11 cellular contexts compared by ENCODE assay signal in the genomic region with DNA sequence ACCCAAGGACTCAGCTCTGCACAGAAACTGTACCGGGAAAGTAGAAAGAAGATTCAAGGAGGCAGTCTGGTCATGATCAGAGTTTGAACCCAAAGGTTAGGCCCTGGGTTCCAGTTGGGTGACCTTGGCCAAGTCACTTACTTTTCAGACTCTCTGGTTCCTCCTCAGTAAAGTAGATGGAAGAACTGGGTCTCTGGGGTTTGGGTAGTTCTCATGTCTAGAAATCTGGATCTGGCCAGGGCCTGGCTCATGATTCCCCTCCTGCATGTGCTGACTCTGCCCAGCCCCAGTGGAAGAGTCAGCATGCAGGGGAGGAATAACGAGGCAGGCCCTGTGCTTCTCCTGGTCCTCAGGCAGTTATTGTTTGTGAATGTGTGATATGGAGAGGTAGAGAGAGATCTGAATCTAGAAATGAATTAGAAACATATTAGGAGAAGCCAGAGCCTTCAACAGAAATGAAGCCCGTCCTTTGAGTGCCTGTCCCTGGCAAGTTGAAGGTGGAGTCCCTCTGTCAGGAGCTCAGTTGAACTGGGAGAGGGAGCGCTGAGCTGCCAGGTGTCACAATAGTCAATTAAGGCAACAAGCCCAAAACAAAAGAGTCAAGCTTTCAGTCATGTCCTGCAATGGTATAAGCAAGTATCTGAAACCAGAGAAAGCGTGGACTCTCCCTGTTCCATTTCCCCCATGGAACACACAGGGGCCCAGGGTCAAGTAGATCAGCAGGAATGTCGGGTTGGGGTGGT.
DNase-seq lines count a peak whose midpoint lies in the region; ATAC-seq, FAIRE-seq and TF ChIP-seq lines count a peak whose summit lies in the region.
"Had no signal": no experiment of that assay in that cellular context is flagged by ENCODE, and none has a peak within 500 bp of the region (broad histone marks: within the 10 kb centered on the region; RNA-seq: fewer than 3 reads in every experiment).

No MANE protein-coding gene starts in this region.

- H3K27me3 ChIP-seq in Caco-2 (replicated peaks; ENCODE audit: control insufficient read depth, insufficient read depth, low read length) (no peaks in the 10 kb centered on the region), OCI-LY1 (ENCODE audit: insufficient read depth, low read length) (no peaks in the 10 kb centered on the region), colonic mucosa (no peaks in the 10 kb centered on the region), neural progenitor cell (peaks cover 6% of the 10 kb centered on the region)

- intact Hi-C loops in Caco-2 (cut with micrococcal nuclease; ENCODE audit: unreplicated experiment): loop anchor here (1.0 to 5.0 kb wide), 4 partner anchors 17 to 153 kb away; a partner anchor contains a TSS
- intact Hi-C loops in colonic mucosa (cut with DNase I): no loop called here

- H3K9me3 ChIP-seq in Caco-2 (no peaks in the 10 kb centered on the region), OCI-LY1 (ENCODE audit: low read length) (no peaks in the 10 kb centered on the region), colonic mucosa (no peaks in the 10 kb centered on the region), neural progenitor cell (ENCODE audit: low read depth) (no peaks in the 10 kb centered on the region)

- H3K9me3 Mint-ChIP-seq in Caco-2 (ENCODE audit: unreplicated experiment) (peaks cover 9% of the 10 kb centered on the region), neural progenitor cell (no peaks in the 10 kb centered on the region)

- peaks cover 40% of the 10 kb centered on the region for H3K4me1 Mint-ChIP-seq in Caco-2 (ENCODE audit: low read depth, unreplicated experiment)
- H3K4me1 Mint-ChIP-seq in neural progenitor cell: peaks cover 44% of the 10 kb centered on the region

- BruUV-seq in Caco-2 (replicated peaks; lab: Mats Ljungman, UMichigan): no TSS peak

- no peaks in the 10 kb centered on the region for H3K27me3 Mint-ChIP-seq in Caco-2 (ENCODE audit: insufficient read depth, unreplicated experiment)
- peaks cover 6% of the 10 kb centered on the region for H3K27me3 Mint-ChIP-seq in neural progenitor cell (ENCODE audit: insufficient read depth, low read depth)

- H4K20me1 ChIP-seq in OCI-LY1 (ENCODE audit: insufficient read depth, low read length) (no peaks in the 10 kb centered on the region), neural progenitor cell (ENCODE audit: low read depth) (no peaks in the 10 kb centered on the region)

- DNase-seq in Caco-2 (no peak), colonic mucosa (no peak), neural progenitor cell (ENCODE audit: low spot score) (no peak), GM19239 (ENCODE audit: insufficient read length, low spot score) (no peak)
- no peak for DNase-seq in stimulated activated naive CD4-positive, alpha-beta T cell (lab: John Stamatoyannopoulos, UW)
- DNase-seq: cerebellar nuclear complex, substantia nigra had no signal

- H3K36me3 ChIP-seq in Caco-2 (ENCODE audit: control insufficient read depth, insufficient read depth, low read length): no peaks in the 10 kb centered on the region
- H3K36me3 ChIP-seq in OCI-LY1 (ENCODE audit: insufficient read depth, low read length): no peaks in the 10 kb centered on the region
- H3K36me3 ChIP-seq in colonic mucosa: no peaks in the 10 kb centered on the region
- no peaks in the 10 kb centered on the region for H3K36me3 ChIP-seq in neural progenitor cell

- peak overlapping the region; percentile 22 for H3K4me3 Mint-ChIP-seq in Caco-2 (ENCODE audit: unreplicated experiment)
- H3K4me3 Mint-ChIP-seq in neural progenitor cell: no peak overlapping the region

- no peak overlapping the region for H3K4me3 ChIP-seq in Caco-2 (ENCODE audit: low read depth, low read length)
- no peak overlapping the region for H3K4me3 ChIP-seq in OCI-LY1 (ENCODE audit: low read depth, low read length, poor library complexity, severe bottlenecking)
- H3K4me3 ChIP-seq in colonic mucosa: no peak overlapping the region
- no peak overlapping the region for H3K4me3 ChIP-seq in neural progenitor cell
- H3K4me3 ChIP-seq: SK-N-MC had no signal

- H3K36me3 Mint-ChIP-seq in Caco-2 (ENCODE audit: insufficient read depth, unreplicated experiment) (peaks cover 6% of the 10 kb centered on the region), neural progenitor cell (no peaks in the 10 kb centered on the region)

- no peaks in the 10 kb centered on the region for H3K9me2 ChIP-seq in OCI-LY1 (ENCODE audit: low read depth, low read length)

- H3K27ac Mint-ChIP-seq in Caco-2 (ENCODE audit: unreplicated experiment) (peak overlapping the region; percentile 94), neural progenitor cell (peak overlapping the region; percentile 79)

- CTCF ChIA-PET in Caco-2 (lab: Charles Lee): no interaction called here

- TF ChIP-seq CTCF in Caco-2 (IDR thresholded peaks at IDR 0.05; ENCODE audit: insufficient read depth in 1 of 2, low read depth in 1 of 2, low read length in 1 of 2, severe bottlenecking in 1 of 2, unreplicated experiment in 1 of 2) (no peak), OCI-LY1 (IDR thresholded peaks at IDR 0.05; ENCODE audit: low read length) (no peak), colonic mucosa (IDR thresholded peaks at IDR 0.05) (no peak), neural progenitor cell (IDR thresholded peaks at IDR 0.05) (no peak)

- POLR2A ChIA-PET in Caco-2 (lab: Charles Lee): interaction anchor here (0.9 kb wide), 1 partner anchor 198 kb away, joined by 3 read pairs; a partner anchor contains a TSS

- H2AFZ ChIP-seq in OCI-LY1 (ENCODE audit: low read length): no peak overlapping the region
- no peak overlapping the region for H2AFZ ChIP-seq in neural progenitor cell (replicated peaks)

- peak overlapping the region; percentile 12 for H3K27ac ChIP-seq in OCI-LY1 (ENCODE audit: low read depth, low read length, poor library complexity, severe bottlenecking)
- H3K27ac ChIP-seq in colonic mucosa: peak overlapping the region; percentile 19
- no peak overlapping the region for H3K27ac ChIP-seq in neural progenitor cell
- H3K27ac ChIP-seq: SK-N-MC had no signal

- H3F3A ChIP-seq in OCI-LY1 (ENCODE audit: insufficient read depth, low read length) (no peaks in the 10 kb centered on the region), neural progenitor cell (ENCODE audit: low read depth) (peaks cover 15% of the 10 kb centered on the region)

- no peak overlapping the region for H3K4me2 ChIP-seq in OCI-LY1 (ENCODE audit: low read length)
- no peak overlapping the region for H3K4me2 ChIP-seq in neural progenitor cell

- no peak for ATAC-seq in GM19324 (IDR thresholded peaks at IDR 0.05; ENCODE audit: low FRiP score, unreplicated experiment)
- ATAC-seq in HG03108 (IDR thresholded peaks at IDR 0.05; ENCODE audit: unreplicated experiment): no peak

- H3K4me1 ChIP-seq in Caco-2 (peaks cover 60% of the 10 kb centered on the region), OCI-LY1 (ENCODE audit: insufficient read depth, low read length, severe bottlenecking) (peaks cover 38% of the 10 kb centered on the region), colonic mucosa (peaks cover 22% of the 10 kb centered on the region), neural progenitor cell (peaks cover 21% of the 10 kb centered on the region)

- no peaks in the 10 kb centered on the region for H3K79me2 ChIP-seq in OCI-LY1 (ENCODE audit: insufficient read depth, low read length)
- no peaks in the 10 kb centered on the region for H3K79me2 ChIP-seq in neural progenitor cell (ENCODE audit: low read depth)

- FAIRE-seq in GM19239 (lab: Jason Lieb, UNC): no peak

- no peak overlapping the region; the same call in 1 of the 2 replicates for H3K9ac ChIP-seq in OCI-LY1 (ENCODE audit: low read length)
- peak overlapping the region in 1 of 2 donors; percentile 36 for H3K9ac ChIP-seq in colonic mucosa (ENCODE audit: low read depth in 2 of 2, low read length in 2 of 2)
- H3K9ac ChIP-seq in neural progenitor cell: no peak overlapping the region
